ENCODE assay signal across 7 cellular contexts in the genomic region with DNA sequence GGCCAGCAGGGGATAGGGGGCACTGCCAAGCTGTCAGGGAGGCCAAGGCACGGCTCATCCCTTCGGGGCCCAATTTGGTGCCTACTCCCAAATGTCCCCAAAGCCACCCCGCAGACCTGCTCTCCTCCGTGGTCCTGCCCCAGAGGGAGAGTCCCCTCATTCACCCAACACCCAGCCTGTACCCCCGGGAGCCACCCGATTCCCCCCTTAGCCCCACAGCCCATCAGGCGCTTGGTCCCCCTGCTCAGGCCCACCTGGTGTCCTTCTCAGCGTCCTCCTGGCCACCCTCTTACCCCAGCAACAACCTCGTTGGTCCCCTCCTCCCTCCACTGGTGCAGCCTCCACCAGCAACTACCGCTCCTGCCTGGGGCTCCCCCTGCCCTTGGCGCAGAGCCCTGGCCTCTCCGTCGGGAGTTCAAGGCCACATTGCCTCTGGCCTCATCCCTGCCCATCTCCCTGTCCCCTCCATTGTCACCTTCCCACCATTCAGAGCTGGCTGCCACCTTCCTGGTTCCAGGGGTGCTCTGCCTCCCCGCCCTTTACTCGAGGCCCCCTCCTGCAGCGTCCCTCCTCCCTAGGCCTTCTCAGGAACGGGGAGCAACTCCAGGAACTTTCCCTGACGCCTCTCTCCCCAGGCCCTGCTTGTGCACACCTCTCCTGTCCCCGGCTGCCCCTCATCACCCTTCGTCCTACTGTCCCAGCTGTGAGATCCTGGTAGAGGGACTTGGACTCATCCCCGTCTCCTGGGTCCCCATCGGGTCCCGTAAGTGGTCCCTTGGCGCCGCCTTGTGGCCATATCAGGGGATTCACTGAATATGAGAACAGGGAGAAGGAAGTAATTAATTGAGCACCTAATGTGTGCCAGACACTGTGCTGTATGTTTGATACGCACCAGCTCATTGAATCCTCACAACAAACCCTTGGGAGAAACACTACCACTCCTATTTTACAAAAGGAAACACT.
A peak's percentile ranks its signal among the peaks of the same experiment; 100 is the strongest.
DNase-seq lines count a peak whose midpoint lies in the region; ATAC-seq, FAIRE-seq and TF ChIP-seq lines count a peak whose summit lies in the region.

No MANE protein-coding gene starts in this region.

- peak; percentile 82 for FAIRE-seq in H1 (lab: Jason Lieb, UNC)

- H2BK12ac ChIP-seq in H1 (ENCODE audit: low read depth, low read length): 0 out of 2 replicates have a peak overlapping the region, but pooled peaks have one; percentile 50

- no peak overlapping the region for H2BK5ac ChIP-seq in H1 (ENCODE audit: low read depth, low read length)

- H3K18ac ChIP-seq in H1 (ENCODE audit: extremely low read depth, low read length): no peak overlapping the region; the same call in 1 of the 2 replicates

- H3K9me3 ChIP-seq in MG63: no peaks in the 10 kb centered on the region
- no peaks in the 10 kb centered on the region for H3K9me3 ChIP-seq in H1 (ENCODE audit: insufficient read depth in 2 of 2, low read depth in 1 of 2, low read length in 1 of 2)
- H3K9me3 ChIP-seq in transverse colon: no peaks in the 10 kb centered on the region

- no peak overlapping the region for H3K9ac ChIP-seq in H1 (replicated peaks in 1 of 4; ENCODE audit: extremely low read depth in 1 of 4, low read depth in 3 of 4, low read length in 3 of 4)

- H3K79me1 ChIP-seq in H1 (ENCODE audit: low read depth, low read length): no peaks in the 10 kb centered on the region

- H3K36me3 ChIP-seq in MG63: no peaks in the 10 kb centered on the region
- H3K36me3 ChIP-seq in H1 (ENCODE audit: control insufficient read depth in 2 of 4, insufficient read depth in 4 of 4, low read length in 3 of 4): no peaks in the 10 kb centered on the region
- no peaks in the 10 kb centered on the region for H3K36me3 ChIP-seq in transverse colon

- H2AFZ ChIP-seq in H1 (ENCODE audit: low read length): no peak overlapping the region

- H3K4me3 ChIP-seq in MG63 (no peak overlapping the region), H1 (ENCODE audit: extremely low read depth in 1 of 4, insufficient read depth in 2 of 4, low read depth in 3 of 4, low read length in 4 of 4) (no peak overlapping the region), transverse colon (no peak overlapping the region)

- peaks cover 5 to 14% (median 10%) of the 10 kb centered on the region in 4 experiments; a peak in 6 of 7 replicates for H3K4me1 ChIP-seq in H1 (replicated peaks in 1 of 4; ENCODE audit: control insufficient read depth in 3 of 4, insufficient read depth in 4 of 4, low read length in 3 of 4)
- peaks cover 0 to 7% (median 0%) of the 10 kb centered on the region in 4 donors for H3K4me1 ChIP-seq in transverse colon

- no peak overlapping the region for H2BK15ac ChIP-seq in H1 (ENCODE audit: low read length)

- no peak for TF ChIP-seq EP300 in H1 (IDR thresholded peaks at IDR 0.05; ENCODE audit: borderline replicate concordance in 1 of 2, low read depth in 2 of 2, low read length in 2 of 2)
- no peak for TF ChIP-seq EP300 in transverse colon (IDR thresholded peaks at IDR 0.05; ENCODE audit: low read depth)

- H3K27ac ChIP-seq in H1 (ENCODE audit: low read depth, low read length) (no peak overlapping the region), transverse colon (no peak overlapping the region)

- peak; percentile 94 to 97 for TF ChIP-seq RAD21 in H1 (IDR thresholded peaks at IDR 0.05 in 1 of 2, conservative IDR thresholded peaks at IDR 0.05 in 1 of 2; ENCODE audit: low read depth in 2 of 2, low read length in 2 of 2)

- H3K23ac ChIP-seq in H1 (ENCODE audit: insufficient read length): no peak overlapping the region

- H4K91ac ChIP-seq in H1 (replicated peaks; ENCODE audit: insufficient read length, low read length): peak overlapping the region; percentile 1

- no peak overlapping the region for H3K4me2 ChIP-seq in H1 (ENCODE audit: insufficient read depth in 1 of 2, low read depth in 2 of 2, low read length in 2 of 2)

- no peak overlapping the region for H3K4ac ChIP-seq in H1 (replicated peaks; ENCODE audit: insufficient read length, low read depth, low read length)

- WGBS in H1 (ENCODE audit: extremely low coverage in 1 of 2, insufficient coverage in 1 of 2, insufficient read length in 1 of 2, insufficient replicate concordance in 2 of 2, low coverage in 1 of 2, low lambda C conversion rate in 2 of 2, missing lambda C conversion rate in 1 of 2), 2 experiments: 61% methylated on average over 19 of the region's 26 CpGs; no CpG with 5 or more reads in 1 of the 2 experiments
- 63 to 90% methylated on average over 2 to 26 of the region's 26 CpGs for WGBS in transverse colon (ENCODE audit: low coverage in 1 of 2), 2 donors

- TF ChIP-seq POLR2A in H1 (IDR thresholded peaks at IDR 0.05; ENCODE audit: control extremely low read depth in 1 of 2, low read depth in 2 of 2, low read length in 2 of 2) (no peak), transverse colon (IDR thresholded peaks at IDR 0.05) (no peak)

- in situ Hi-C loops in transverse colon (cut with MboI; ENCODE audit: low pct_ligation_motif_present in 1 of 4, low pct_unique_long_range_greater_than_20kb in 1 of 4, low sequenced_read_pairs in 3 of 4): no loop called here

- no peak overlapping the region for H2BK120ac ChIP-seq in H1 (replicated peaks; ENCODE audit: low read depth, low read length)

- peak; percentile 74 for TF ChIP-seq CTCF in GM12872 (IDR thresholded peaks at IDR 0.05; ENCODE audit: insufficient read depth, low read depth, low read length)
- peak in 2 of 3 experiments; percentile 90 to 94; a peak in 3 of 4 replicates for TF ChIP-seq CTCF in H1 (IDR thresholded peaks at IDR 0.05; ENCODE audit: control extremely low read depth in 1 of 3, insufficient read depth in 1 of 3, low read depth in 1 of 3, low read length in 3 of 3)
- TF ChIP-seq CTCF in transverse colon (IDR thresholded peaks at IDR 0.05): peak; percentile 38 to 58 (median 48)

- no peaks in the 10 kb centered on the region for H3K23me2 ChIP-seq in H1 (ENCODE audit: low read depth, low read length)

- CTCF ChIA-PET in H1 (lab: Charles Lee; ENCODE audit: partially characterized antibody): interaction anchor here (0.6 to 6.7 kb wide), 41 partner anchors 9 to 377 kb away, joined by 3 to 63 read pairs (median 5); a partner anchor contains a TSS

- H3K56ac ChIP-seq in H1 (replicated peaks; ENCODE audit: insufficient read length, low read depth, low read length): no peak overlapping the region

- ATAC-seq in GM21360 (IDR thresholded peaks at IDR 0.05; ENCODE audit: unreplicated experiment): no peak

- peaks cover 0 to 1% of the 10 kb centered on the region in 2 experiments for H4K20me1 ChIP-seq in H1 (replicated peaks in 1 of 2; ENCODE audit: control insufficient read depth in 1 of 2, insufficient read depth in 2 of 2, low read length in 2 of 2)

- H2BK20ac ChIP-seq in H1 (ENCODE audit: low read length): no peak overlapping the region

- DNase-seq in MG63: peak; percentile 59
- peak; percentile 19 to 33 for DNase-seq in activated CD4-positive, alpha-beta T cell treated with anti-CD3 and anti-CD28 coated beads for 4 hours
- DNase-seq in H1 (ENCODE audit: low read depth in 1 of 2, low spot score in 2 of 2): peak in 1 of 2 experiments; percentile 93
- peak; percentile 46 for DNase-seq in mucosa of gallbladder (ENCODE audit: low spot score)
- DNase-seq in transverse colon: peak; percentile 49

- no peak overlapping the region for H2AK5ac ChIP-seq in H1 (ENCODE audit: low read depth, low read length)

- no peak overlapping the region for H4K5ac ChIP-seq in H1 (ENCODE audit: insufficient read length, low read depth, low read length)

- peak overlapping the region; percentile 22; the same call in 1 of the 2 replicates for H4K8ac ChIP-seq in H1 (ENCODE audit: extremely low read depth, insufficient read depth, low read length)

- POLR2A ChIA-PET in H1 (lab: Charles Lee; ENCODE audit: partially characterized antibody): interaction anchor here (0.8 to 1.0 kb wide), 2 partner anchors 20 to 25 kb away, joined by 3 read pairs; no protein-coding TSS in a partner anchor

- no peak overlapping the region for H3K14ac ChIP-seq in H1 (ENCODE audit: insufficient read length)

- no peaks in the 10 kb centered on the region for H3K27me3 ChIP-seq in MG63
- H3K27me3 ChIP-seq in H1 (replicated peaks in 1 of 4; ENCODE audit: control insufficient read depth in 3 of 4, extremely low read depth in 1 of 4, insufficient read depth in 3 of 4, low read length in 3 of 4): 0 out of 7 replicates have a peak, but pooled peaks cover 0 to 2% (median 0%) of the 10 kb centered on the region in 4 experiments
- peaks cover 17% of the 10 kb centered on the region for H3K27me3 ChIP-seq in transverse colon

- intact Hi-C loops in transverse colon (cut with DNase I; ENCODE audit: low total_unique reads): no loop called here

- H3K79me2 ChIP-seq in H1 (ENCODE audit: control insufficient read depth in 1 of 2, insufficient read depth in 2 of 2, low read length in 2 of 2): no peaks in the 10 kb centered on the region
